In the genomic region with DNA sequence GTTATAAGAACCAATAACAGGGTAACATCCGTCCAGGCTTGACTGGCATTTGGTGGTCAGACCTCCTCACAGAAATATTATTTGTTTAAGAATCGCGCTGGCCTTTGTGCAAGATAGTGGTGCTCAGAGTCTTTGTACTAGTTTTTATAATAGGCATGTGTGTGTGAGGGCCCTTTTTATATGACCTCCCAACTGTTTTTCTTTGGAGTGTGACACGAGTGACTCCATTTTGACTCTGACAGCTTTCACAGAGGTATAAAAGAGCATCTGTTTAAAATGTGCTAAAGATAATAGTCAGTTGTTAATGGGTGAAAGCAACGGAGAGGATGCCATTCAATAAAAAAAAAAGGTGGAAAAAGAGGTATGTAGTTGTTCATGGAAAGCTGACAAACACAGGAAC, we compare ENCODE assay signal across 11 cellular contexts.
"Had no signal": no experiment of that assay in that cellular context is flagged by ENCODE, and none has a peak within 500 bp of the region (broad histone marks: within the 10 kb centered on the region; RNA-seq: fewer than 3 reads in every experiment).

No MANE protein-coding gene starts in this region.

- H3K27ac Mint-ChIP-seq: GM23338, H9, HFFc6 had no signal

- H3K4me2 ChIP-seq: GM23338 had no signal

- ATAC-seq: GM23338, HCT116 had no signal

- H3K4me3 Mint-ChIP-seq: GM23338, H9, HFFc6 had no signal

- H3K36me3 ChIP-seq: HAP-1 had no signal

- DNase-seq: GM23248, GOT3, H7, H9, HCEC 1CT, HFFc6 had no signal

- H3K4me3 ChIP-seq: GM23248, GM23338, HAP-1 had no signal

- H3K9me3 ChIP-seq: HAP-1 had no signal

- H2AFZ ChIP-seq: GM23248, GM23338 had no signal

- H3K9ac ChIP-seq: GM23248 had no signal

- FAIRE-seq: H1, H54 had no signal

- H3K27ac ChIP-seq: GM23248 had no signal

- H3K4me1 ChIP-seq: HAP-1 had no signal

- H3K9me3 Mint-ChIP-seq: GM23338, H9, HFFc6 had no signal
